In genomic region chr6:85580878-85581267, GRCh38 we compare ENCODE assay signal across 1 cellular context.
A peak's percentile ranks its signal among the peaks of the same experiment; 100 is the strongest.
TF ChIP-seq lines count a peak whose summit lies in the region.

No MANE protein-coding gene starts in this region.

TF ChIP-seq in K562, 482 proteins besides CTCF, POLR2A, EP300 and RAD21 (continued from another document and continues in another):
- TF ChIP-seq STAT5B (CRISPR knock-in tag; IDR thresholded peaks at IDR 0.05) (no peak), CHAMP1 (IDR thresholded peaks at IDR 0.05) (peak; percentile 59; the same call in 1 of the 2 replicates), ZFPM2 (CRISPR knock-in tag; IDR thresholded peaks at IDR 0.05) (no peak), FOXK1 (CRISPR knock-in tag; IDR thresholded peaks at IDR 0.05; ENCODE audit: borderline replicate concordance) (no peak), CHD7 (IDR thresholded peaks at IDR 0.05; ENCODE audit: low read depth, low read length) (no peak), ZBTB33 (CRISPR knock-in tag; IDR thresholded peaks at IDR 0.05) (no peak), RBM17 (IDR thresholded peaks at IDR 0.05; ENCODE audit: borderline replicate concordance, low read depth, low read length) (no peak), TOE1 (IDR thresholded peaks at IDR 0.05; ENCODE audit: borderline replicate concordance) (no peak), TOE1 (CRISPR knock-in tag; IDR thresholded peaks at IDR 0.05; ENCODE audit: borderline replicate concordance, low read depth) (no peak), RAD51 (IDR thresholded peaks at IDR 0.05; ENCODE audit: borderline replicate concordance, low read depth) (no peak), FOSL1 (tag; conservative IDR thresholded peaks at IDR 0.05) (peak; percentile 59; the same call in 1 of the 2 replicates), HMG20B (CRISPR knock-in tag; IDR thresholded peaks at IDR 0.05) (no peak), POLR2AphosphoS5 (IDR thresholded peaks at IDR 0.05; ENCODE audit: control insufficient read depth, insufficient read depth, low read depth, low read length) (no peak), ZNF324 (CRISPR knock-in tag; IDR thresholded peaks at IDR 0.05) (no peak), XRCC3 (IDR thresholded peaks at IDR 0.05) (no peak), IFI16 (CRISPR knock-in tag; IDR thresholded peaks at IDR 0.05) (no peak), ELF2 (CRISPR knock-in tag; IDR thresholded peaks at IDR 0.05) (no peak), MBD2 (IDR thresholded peaks at IDR 0.05; ENCODE audit: borderline replicate concordance, low read depth) (no peak), MIER1 (IDR thresholded peaks at IDR 0.05; ENCODE audit: low read depth) (no peak), ZNF133 (CRISPR knock-in tag; IDR thresholded peaks at IDR 0.05) (no peak), TARDBP (IDR thresholded peaks at IDR 0.05) (no peak), TFAP4 (CRISPR knock-in tag; IDR thresholded peaks at IDR 0.05; ENCODE audit: borderline replicate concordance) (peak; percentile 23; the same call in 1 of the 2 replicates), HDAC1 (IDR thresholded peaks at IDR 0.05) (no peak), ADNP (tag; IDR thresholded peaks at IDR 0.05) (no peak), RREB1 (CRISPR knock-in tag; IDR thresholded peaks at IDR 0.05) (no peak), SRF (CRISPR knock-in tag; IDR thresholded peaks at IDR 0.05) (no peak), NELFE (IDR thresholded peaks at IDR 0.05; ENCODE audit: insufficient read depth, insufficient read length) (no peak), NR1H2 (CRISPR knock-in tag; IDR thresholded peaks at IDR 0.05) (no peak), SRSF9 (IDR thresholded peaks at IDR 0.05; ENCODE audit: borderline replicate concordance, low read depth, low read length) (no peak), ZBTB8A (IDR thresholded peaks at IDR 0.05; ENCODE audit: partially characterized antibody) (no peak), ZNF212 (CRISPR knock-in tag; IDR thresholded peaks at IDR 0.05) (no peak), ZNF589 (CRISPR knock-in tag; IDR thresholded peaks at IDR 0.05; ENCODE audit: low read depth) (no peak), RBM34 (IDR thresholded peaks at IDR 0.05; ENCODE audit: borderline replicate concordance, insufficient read depth, low read length) (no peak), CBFA2T3 (IDR thresholded peaks at IDR 0.05) (peak; percentile 48), ZBTB49 (CRISPR knock-in tag; IDR thresholded peaks at IDR 0.05; ENCODE audit: borderline replicate concordance) (no peak), PHTF2 (CRISPR knock-in tag; IDR thresholded peaks at IDR 0.05) (no peak), ELF1 (tag; IDR thresholded peaks at IDR 0.05) (no peak), KLF16 (IDR thresholded peaks at IDR 0.05) (no peak), TAF7 (tag; IDR thresholded peaks at IDR 0.05) (no peak)
